In the genomic region with DNA sequence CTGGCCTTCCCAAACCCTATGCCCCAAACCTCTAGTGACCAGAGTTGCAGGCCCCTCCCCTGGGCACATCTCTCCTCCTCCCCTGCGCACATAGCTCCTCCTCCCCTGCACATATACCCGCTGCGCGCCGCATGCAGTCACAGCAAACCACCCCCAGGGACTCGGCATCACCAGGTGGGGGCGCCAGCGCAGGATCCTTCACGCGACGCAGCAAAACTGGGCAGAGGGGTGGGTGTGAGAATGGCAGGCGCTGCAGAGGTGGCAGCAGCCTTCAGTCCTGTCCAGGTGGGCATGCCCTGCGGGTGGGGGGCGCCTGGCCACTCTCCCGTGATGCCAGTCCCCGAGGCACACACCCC, we compare ENCODE assay signal across 8 cellular contexts. TPM values are rescaled to one million over a fixed set of nuclear protein-coding genes. Genes with fewer than 3 reads are reported as not detected.
DNase-seq lines count a peak whose midpoint lies in the region; ATAC-seq and TF ChIP-seq lines count a peak whose summit lies in the region.

No MANE protein-coding gene starts in this region.

- no peaks in the 10 kb centered on the region for H3K79me2 ChIP-seq in Loucy (ENCODE audit: insufficient read depth, low read length)

- H3K27me3 Mint-ChIP-seq in T-helper 2 cell treated with Interferon-gamma antibody and Interleukin-4, amounts not matched to agents 5 μg/mL and 100 μg/mL, for 36 hours (ENCODE audit: low read depth): peaks cover 11% of the 10 kb centered on the region

- peak overlapping the region; percentile 87 for H3K27ac Mint-ChIP-seq in T-helper 2 cell treated with Interferon-gamma antibody and Interleukin-4, amounts not matched to agents 5 μg/mL and 100 μg/mL, for 36 hours

- H3K4me3 Mint-ChIP-seq in T-helper 2 cell treated with Interferon-gamma antibody and Interleukin-4, amounts not matched to agents 5 μg/mL and 100 μg/mL, for 36 hours: peak overlapping the region; percentile 85

- H3K4me1 Mint-ChIP-seq in T-helper 2 cell treated with Interferon-gamma antibody and Interleukin-4, amounts not matched to agents 5 μg/mL and 100 μg/mL, for 36 hours (ENCODE audit: low read depth): peaks cover 37% of the 10 kb centered on the region

- no peaks in the 10 kb centered on the region for H3F3A ChIP-seq in Loucy (ENCODE audit: low read depth)

- no peaks in the 10 kb centered on the region for H3K27me3 ChIP-seq in Loucy (ENCODE audit: insufficient read depth, low read length, poor library complexity, severe bottlenecking)
- no peaks in the 10 kb centered on the region for H3K27me3 ChIP-seq in ascending aorta
- no peaks in the 10 kb centered on the region for H3K27me3 ChIP-seq in gastrocnemius medialis

- no peak for TF ChIP-seq POLR2A in gastrocnemius medialis (IDR thresholded peaks at IDR 0.05)

- peak; percentile 90 for TF ChIP-seq CTCF in Loucy (conservative IDR thresholded peaks at IDR 0.05; ENCODE audit: low read length)
- peak; percentile 64 to 72 (median 67) for TF ChIP-seq CTCF in ascending aorta (IDR thresholded peaks at IDR 0.05)
- peak; percentile 16 to 55 (median 50) for TF ChIP-seq CTCF in gastrocnemius medialis (IDR thresholded peaks at IDR 0.05 in 4 of 5, conservative IDR thresholded peaks at IDR 0.05 in 1 of 5)

- peaks cover 7% of the 10 kb centered on the region for H3K4me1 ChIP-seq in Loucy (ENCODE audit: insufficient read depth, low read length, poor library complexity, severe bottlenecking)
- H3K4me1 ChIP-seq in ascending aorta: peaks cover 18 to 38% of the 10 kb centered on the region in 2 donors
- H3K4me1 ChIP-seq in gastrocnemius medialis: peaks cover 74 to 83% of the 10 kb centered on the region in 2 donors

- ATAC-seq in GM19395 (IDR thresholded peaks at IDR 0.05; ENCODE audit: unreplicated experiment): peak; percentile 50
- no peak for ATAC-seq in gastrocnemius medialis

- no peaks in the 10 kb centered on the region for H3K9me3 Mint-ChIP-seq in T-helper 2 cell treated with Interferon-gamma antibody and Interleukin-4, amounts not matched to agents 5 μg/mL and 100 μg/mL, for 36 hours

- peak overlapping the region; percentile 75 for H3K4me3 ChIP-seq in Loucy (ENCODE audit: low read length, poor library complexity, severe bottlenecking)
- peak overlapping the region; percentile 27 to 62 for H3K4me3 ChIP-seq in ascending aorta
- peak overlapping the region; percentile 32 to 94 (median 67) for H3K4me3 ChIP-seq in gastrocnemius medialis

- H2AFZ ChIP-seq in Loucy (ENCODE audit: low read length): peak overlapping the region; percentile 88

- H3K36me3 ChIP-seq in Loucy (ENCODE audit: insufficient read depth, low read length) (no peaks in the 10 kb centered on the region), ascending aorta (no peaks in the 10 kb centered on the region), gastrocnemius medialis (peaks cover 0 to 21% of the 10 kb centered on the region in 2 donors)

- H3K36me3 Mint-ChIP-seq in T-helper 2 cell treated with Interferon-gamma antibody and Interleukin-4, amounts not matched to agents 5 μg/mL and 100 μg/mL, for 36 hours (ENCODE audit: low read depth): no peaks in the 10 kb centered on the region

- in situ Hi-C loops in gastrocnemius medialis (cut with MboI; ENCODE audit: low sequenced_read_pairs in 4 of 4): loop anchor here in 3 of 4 donors (25.0 kb wide), 2 partner anchors 295 to 320 kb away; a partner anchor contains a TSS

- H3K27ac ChIP-seq in ascending aorta (no peak overlapping the region), gastrocnemius medialis (peak overlapping the region; percentile 98 to 100 (median 99))

- H3K9ac ChIP-seq in Loucy (ENCODE audit: low read depth, low read length, poor library complexity, severe bottlenecking): peak overlapping the region; percentile 86

- intact Hi-C loops in ascending aorta (cut with DNase I): loop anchor here (1.0 kb wide), 1 partner anchor 37 kb away; no protein-coding TSS in a partner anchor
- intact Hi-C loops in gastrocnemius medialis (cut with DNase I; ENCODE audit: low total_unique reads): no loop called here

- DNase-seq in Ammon's horn (ENCODE audit: low spot score) (peak; percentile 93), ascending aorta (ENCODE audit: low spot score in 2 of 2) (peak; percentile 54 to 90), hippocampal formation (lab: John Stamatoyannopoulos, UW) (peak; percentile 75 to 83), gastrocnemius medialis (peak in 1 of 2 donors; percentile 65), SW 1271 (lab: John Stamatoyannopoulos, UW) (no peak)
- peak; percentile 90 for DNase-seq in T-helper 2 cell treated with Interferon-gamma antibody and Interleukin-4, amounts not matched to agents 5 μg/mL and 100 μg/mL, for 36 hours (ENCODE audit: low spot score)

- no peaks in the 10 kb centered on the region for H3K9me2 ChIP-seq in Loucy (replicated peaks; ENCODE audit: low read depth, low read length)

- H3K9me3 ChIP-seq in Loucy (ENCODE audit: insufficient read depth, low read depth, low read length) (no peaks in the 10 kb centered on the region), ascending aorta (no peaks in the 10 kb centered on the region), gastrocnemius medialis (no peaks in the 10 kb centered on the region)

- H3K4me2 ChIP-seq in Loucy (ENCODE audit: low read depth, low read length, poor library complexity, severe bottlenecking): peak overlapping the region; percentile 81

- no peaks in the 10 kb centered on the region for H4K20me1 ChIP-seq in Loucy (ENCODE audit: insufficient read depth, low read length, poor library complexity, severe bottlenecking)

RNA-seq across cellular contexts. Expression of a gene that starts 5.6 kb away (rescaled TPM):
- total RNA-seq in ascending aorta: 22.0 TPM
- total RNA-seq in gastrocnemius medialis: 100 to 1,000 TPM; 409 to 694 (median 563) TPM

RNA-seq across cellular contexts. Expression of a gene that starts 24.2 kb away (rescaled TPM):
- 16.7 TPM for total RNA-seq in ascending aorta
- 10 to 100 TPM in 1 of 4 donors, 1 to 10 TPM in 3; 8.2 to 11.5 (median 9.2) TPM for total RNA-seq in gastrocnemius medialis

RNA-seq across cellular contexts. Expression of a gene that starts 27.7 kb away (rescaled TPM):
- total RNA-seq in ascending aorta (142 TPM), gastrocnemius medialis (10 to 100 TPM; 30.2 to 62.2 (median 41.1) TPM)

RNA-seq across cellular contexts. Expression of a gene that starts 48.6 kb away (rescaled TPM):
- total RNA-seq in ascending aorta: 93.7 TPM
- total RNA-seq in gastrocnemius medialis: 10 to 100 TPM; 31.0 to 50.2 (median 32.1) TPM

RNA-seq across cellular contexts. Expression of a gene that starts 50.3 kb away (rescaled TPM):
- total RNA-seq in ascending aorta (11.0 TPM), gastrocnemius medialis (1 to 10 TPM; 2.6 to 5.7 (median 5.0) TPM)

Comparison
In these comparisons a context has a peak if more than half of its experiments do, and no peak if none do; other contexts are left out.
1. DNase-seq: peak in Ammon's horn (single experiment), T-helper 2 cell treated with Interferon-gamma antibody and Interleukin-4, amounts not matched to agents 5 μg/mL and 100 μg/mL, for 36 hours (single experiment), ascending aorta (2 of 2) and hippocampal formation (2 of 2); none in SW 1271 (0 of 2).
2. H3K27ac ChIP-seq: peak in gastrocnemius medialis (4 of 4); none in ascending aorta (0 of 2).
3. RNA of a gene that starts 5.6 kb away (total RNA-seq): 409 to 694 TPM in gastrocnemius medialis; 22.0 TPM in ascending aorta (single experiment); every median in the first group is over 10 times any median in the second.
4. Peak in every context shown above with its lines, with median percentiles within 50 percentile points of each other: H3K4me3 ChIP-seq and CTCF ChIP-seq.